Comparison of ENCODE assay signal across 9 cellular contexts in the genomic region with DNA sequence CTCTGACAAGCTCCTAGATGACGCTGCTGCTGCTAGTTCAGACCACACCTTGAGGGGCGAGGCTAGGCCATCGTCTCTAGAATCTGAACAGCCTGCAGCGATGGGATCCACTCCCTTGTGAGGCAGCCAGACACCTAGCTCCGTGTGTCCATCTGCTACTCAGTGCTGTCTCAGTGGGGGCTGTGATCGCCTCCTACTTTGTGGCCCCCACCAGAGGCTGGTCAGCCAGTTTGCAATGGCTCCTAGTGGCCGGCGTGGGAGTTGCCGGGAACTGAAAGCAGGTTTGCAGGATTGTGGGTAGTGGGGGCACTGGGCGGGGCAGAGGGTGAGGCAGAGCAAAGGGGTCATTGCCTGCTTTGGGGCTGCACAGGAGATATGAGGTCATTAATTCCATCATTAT. TPM values are rescaled to one million over a fixed set of nuclear protein-coding genes. Genes with fewer than 3 reads are reported as not detected.
DNase-seq lines count a peak whose midpoint lies in the region; ATAC-seq and TF ChIP-seq lines count a peak whose summit lies in the region.
"Had no signal": no experiment of that assay in that cellular context is flagged by ENCODE, and none has a peak within 500 bp of the region (broad histone marks: within the 10 kb centered on the region; RNA-seq: fewer than 3 reads in every experiment).

No MANE protein-coding gene starts in this region.

- intact Hi-C loops in heart left ventricle (cut with DNase I) (no loop called here), cardiac septum (cut with DNase I) (no loop called here)

- WGBS in heart left ventricle, 4 donors, result 73 to 81% (median 77%) methylated on average over 6 to 10 of the region's 10 CpGs
- WGBS in tibial nerve, 2 donors, result 67 to 72% methylated on average over 10 of the region's 10 CpGs

- ATAC-seq in heart left ventricle (no peak), SK-N-SH treated with all-trans-retinoic acid at 6 μM for 48 hours (no peak)

- no peak for TF ChIP-seq EP300 in tibial nerve (IDR thresholded peaks at IDR 0.05)

- H3K27me3 ChIP-seq in heart left ventricle (no peaks in the 10 kb centered on the region), tibial nerve (no peaks in the 10 kb centered on the region)

- H3K9me3 ChIP-seq in heart left ventricle (no peaks in the 10 kb centered on the region), tibial nerve (no peaks in the 10 kb centered on the region)

- TF ChIP-seq CTCF in heart left ventricle (IDR thresholded peaks at IDR 0.05) (peak in 8 of 12 donors; percentile 6 to 38 (median 18)), foreskin fibroblast (IDR thresholded peaks at IDR 0.05; ENCODE audit: low read depth, low read length) (peak; percentile 34), tibial nerve (IDR thresholded peaks at IDR 0.05) (peak in 4 of 5 experiments; percentile 6 to 32 (median 30)), RWPE1 (conservative IDR thresholded peaks at IDR 0.05; ENCODE audit: low read depth) (no peak; the same call in 1 of the 2 replicates)

- H3K27ac ChIP-seq in heart left ventricle (no peak overlapping the region), tibial nerve (peak overlapping the region in 2 of 4 donors; percentile 82), RWPE1 (no peak overlapping the region)

- H3K4me1 ChIP-seq in heart left ventricle, result peaks cover 0 to 50% (median 27%) of the 10 kb centered on the region in 12 donors
- peaks cover 0 to 79% (median 41%) of the 10 kb centered on the region in 4 donors for H3K4me1 ChIP-seq in tibial nerve

- DNase-seq in heart left ventricle (peak in 1 of 5 donors; percentile 18), cardiac septum (ENCODE audit: low spot score) (no peak), foreskin fibroblast (no peak), tibial nerve (ENCODE audit: low spot score in 2 of 2) (no peak), DMS79 (lab: John Stamatoyannopoulos, UW) (no peak), RWPE1 (ENCODE audit: low spot score) (no peak)
- no peak for DNase-seq in activated T-cell treated with anti-CD3 and anti-CD28 coated beads, Interleukin-2, amount 50 U/mL, for 1 hour

- TF ChIP-seq POLR2A in heart left ventricle (IDR thresholded peaks at IDR 0.05), result no peak
- TF ChIP-seq POLR2A in tibial nerve (IDR thresholded peaks at IDR 0.05), result no peak

- POLR2A ChIA-PET in RWPE1 (lab: Yijun Ruan, JAX; ENCODE audit: low non-redundant PET), result no interaction called here

- H3K36me3 ChIP-seq in heart left ventricle (no peaks in the 10 kb centered on the region), tibial nerve (no peaks in the 10 kb centered on the region)

- no peak overlapping the region for H3K4me3 ChIP-seq in heart left ventricle
- no peak overlapping the region for H3K4me3 ChIP-seq in foreskin fibroblast (ENCODE audit: low read depth in 1 of 2, low read length in 2 of 2)
- H3K4me3 ChIP-seq in tibial nerve, result peak overlapping the region in 1 of 4 donors; percentile 48

- CTCF ChIA-PET in RWPE1 (lab: Yijun Ruan, JAX), result interaction anchor here (0.6 to 1.7 kb wide), 7 partner anchors 9 to 386 kb away, joined by 3 to 6 read pairs (median 3); no protein-coding TSS in a partner anchor

TF ChIP-seq in SK-N-SH treated with all-trans-retinoic acid at 6 μM for 48 hours, 23 proteins besides CTCF, POLR2A, EP300 and RAD21:
- TF ChIP-seq ZNF8 (CRISPR knock-in tag; IDR thresholded peaks at IDR 0.05) (no peak), PATZ1 (CRISPR knock-in tag; IDR thresholded peaks at IDR 0.05; ENCODE audit: borderline replicate concordance) (peak; percentile 70; the same call in 1 of the 2 replicates), BACH2 (CRISPR knock-in tag; IDR thresholded peaks at IDR 0.05; ENCODE audit: borderline replicate concordance) (no peak)
- TF ChIP-seq, protein P1, sequence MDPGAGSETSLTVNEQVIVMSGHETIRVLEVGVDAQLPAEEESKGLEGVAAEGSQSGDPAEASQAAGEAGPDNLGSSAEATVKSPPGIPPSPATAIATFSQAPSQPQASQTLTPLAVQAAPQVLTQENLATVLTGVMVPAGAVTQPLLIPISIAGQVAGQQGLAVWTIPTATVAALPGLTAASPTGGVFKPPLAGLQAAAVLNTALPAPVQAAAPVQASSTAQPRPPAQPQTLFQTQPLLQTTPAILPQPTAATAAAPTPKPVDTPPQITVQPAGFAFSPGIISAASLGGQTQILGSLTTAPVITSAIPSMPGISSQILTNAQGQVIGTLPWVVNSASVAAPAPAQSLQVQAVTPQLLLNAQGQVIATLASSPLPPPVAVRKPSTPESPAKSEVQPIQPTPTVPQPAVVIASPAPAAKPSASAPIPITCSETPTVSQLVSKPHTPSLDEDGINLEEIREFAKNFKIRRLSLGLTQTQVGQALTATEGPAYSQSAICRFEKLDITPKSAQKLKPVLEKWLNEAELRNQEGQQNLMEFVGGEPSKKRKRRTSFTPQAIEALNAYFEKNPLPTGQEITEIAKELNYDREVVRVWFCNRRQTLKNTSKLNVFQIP (CRISPR knock-in tag; IDR thresholded peaks at IDR 0.05; ENCODE audit: borderline replicate concordance, low read depth), result no peak

RNA-seq across cellular contexts. Expression of gene CCN5, which starts 2.8 kb away (rescaled TPM):
- total RNA-seq in heart left ventricle (10 to 100 TPM in 8 of 9 donors, 1 to 10 TPM in 1; 7.3 to 62.3 (median 28.7) TPM), cardiac septum (29.3 TPM), tibial nerve (1,000 to 10,000 TPM in 1 of 4 donors, 100 to 1,000 TPM in 2, 10 to 100 TPM in 1; 84.0 to 1,826 (median 378) TPM)
- 10 to 100 TPM; 11.0 to 92.3 TPM for polyA plus RNA-seq in heart left ventricle
- total RNA-seq: urinary bladder had no signal

RNA-seq across cellular contexts. Expression of gene KCNK15, which starts 27.7 kb away (rescaled TPM):
- 1 to 10 TPM in 2 of 9 donors, under 1 TPM in 7; 0.12 to 2.2 (median 0.39) TPM for total RNA-seq in heart left ventricle
- under 1 TPM; 0.23 to 0.33 TPM for polyA plus RNA-seq in heart left ventricle
- total RNA-seq in cardiac septum, result 0.97 TPM
- 1 to 10 TPM in 3 of 4 donors, under 1 TPM in 1; 0.87 to 6.0 (median 1.5) TPM for total RNA-seq in tibial nerve
